8 cellular contexts compared by ENCODE assay signal in genomic region chr10:86757110-86757790, GRCh38. TPM values are rescaled to one million over a fixed set of nuclear protein-coding genes. Genes with fewer than 3 reads are reported as not detected.
DNase-seq lines count a peak whose midpoint lies in the region; ATAC-seq and TF ChIP-seq lines count a peak whose summit lies in the region.

No MANE protein-coding gene starts in this region.

- peaks cover 4% of the 10 kb centered on the region; the same call in 1 of the 2 replicates for H3K79me2 ChIP-seq in KMS-11 (ENCODE audit: insufficient read depth, low read depth)

- H3K27me3 Mint-ChIP-seq in naive thymus-derived CD8-positive, alpha-beta T cell = peaks cover 17 to 48% (median 34%) of the 10 kb centered on the region in 5 donors

- H4K20me1 ChIP-seq in KMS-11 (ENCODE audit: insufficient read depth) = no peaks in the 10 kb centered on the region

- H3K9me3 Mint-ChIP-seq in naive thymus-derived CD8-positive, alpha-beta T cell = peaks cover 0 to 2% (median 0%) of the 10 kb centered on the region in 9 donors

- peaks cover 19% of the 10 kb centered on the region for H3K4me1 ChIP-seq in KMS-11 (ENCODE audit: low read depth, poor library complexity, severe bottlenecking)
- H3K4me1 ChIP-seq in upper lobe of left lung = peaks cover 3 to 29% (median 14%) of the 10 kb centered on the region in 4 donors

- H3K27ac Mint-ChIP-seq in naive thymus-derived CD8-positive, alpha-beta T cell = peak overlapping the region; percentile 7 to 90 (median 72)

- peaks cover 14 to 38% (median 25%) of the 10 kb centered on the region in 4 donors for H3K4me1 Mint-ChIP-seq in naive thymus-derived CD8-positive, alpha-beta T cell

- peak overlapping the region; percentile 48; the same call in 1 of the 2 replicates for H3K9ac ChIP-seq in KMS-11

- no peaks in the 10 kb centered on the region for H3K27me3 ChIP-seq in KMS-11 (ENCODE audit: insufficient read depth, low read depth)
- H3K27me3 ChIP-seq in upper lobe of left lung = peaks cover 0 to 15% (median 3%) of the 10 kb centered on the region in 4 donors

- TF ChIP-seq POLR2A in upper lobe of left lung (IDR thresholded peaks at IDR 0.05) = peak in 1 of 4 donors; percentile 16

- H3K36me3 ChIP-seq in KMS-11 (ENCODE audit: insufficient read depth) (no peaks in the 10 kb centered on the region), upper lobe of left lung (no peaks in the 10 kb centered on the region)

- DNase-seq in NCI-H1417 (lab: John Stamatoyannopoulos, UW) = peak; percentile 4 to 62 (median 60)
- no peak for DNase-seq in NCI-H1417 treated with DMSO at 0.1 percent for 48 hours (lab: John Stamatoyannopoulos, UW)
- peak; percentile 11 for DNase-seq in activated CD4-positive, alpha-beta T cell treated with anti-CD3 and anti-CD28 coated beads, Interleukin-2, amount 50 U/mL, for 1 hour
- no peak for DNase-seq in epithelial cell of prostate (ENCODE audit: low read depth, low spot score)
- DNase-seq in naive thymus-derived CD8-positive, alpha-beta T cell = peak in 6 of 10 donors; percentile 13 to 18 (median 16)
- DNase-seq in upper lobe of left lung = peak in 1 of 2 donors; percentile 26
- no peak for DNase-seq in T1000 (lab: John Stamatoyannopoulos, UW)

- 2 to 5% methylated on average over 21 to 37 of the region's 42 CpGs for WGBS in upper lobe of left lung, 2 donors

- TF ChIP-seq CTCF in KMS-11 (conservative IDR thresholded peaks at IDR 0.05; ENCODE audit: low read depth, low read length) = no peak
- TF ChIP-seq CTCF in upper lobe of left lung (IDR thresholded peaks at IDR 0.05) = peak in 2 of 6 experiments; percentile 31 to 55

- H3K4me2 ChIP-seq in KMS-11 = peak overlapping the region; percentile 79

- H3K27ac ChIP-seq in KMS-11 = no peak overlapping the region
- peak overlapping the region; percentile 73 for H3K27ac ChIP-seq in epithelial cell of prostate
- H3K27ac ChIP-seq in upper lobe of left lung = peak overlapping the region; percentile 87 to 95 (median 94)

- H3K36me3 Mint-ChIP-seq in naive thymus-derived CD8-positive, alpha-beta T cell = no peaks in the 10 kb centered on the region

- H2AFZ ChIP-seq in KMS-11 (ENCODE audit: low read depth) = peak overlapping the region; percentile 42; the same call in 1 of the 2 replicates

- no peak for TF ChIP-seq EP300 in upper lobe of left lung (IDR thresholded peaks at IDR 0.05)

- H3K9me3 ChIP-seq in upper lobe of left lung = no peaks in the 10 kb centered on the region

- H3K4me3 Mint-ChIP-seq in naive thymus-derived CD8-positive, alpha-beta T cell = peak overlapping the region; percentile 80 to 93 (median 91)

- H3K4me3 ChIP-seq in KMS-11 (IDR thresholded peaks at IDR 0.05; ENCODE audit: insufficient read depth, low read depth, low read length) (no peak overlapping the region), upper lobe of left lung (peak overlapping the region; percentile 51 to 83 (median 74))

- POLR2A ChIA-PET in naive thymus-derived CD8-positive, alpha-beta T cell (lab: Charles Lee) = interaction anchor here (2.0 kb wide), 1 partner anchor 46 kb away, joined by 9 read pairs; no protein-coding TSS in a partner anchor

- peak in 1 of 2 donors; percentile 24 for ATAC-seq in naive thymus-derived CD8-positive, alpha-beta T cell
- peak in 1 of 2 donors; percentile 4 for ATAC-seq in upper lobe of left lung (ENCODE audit: low FRiP score in 2 of 2)

RNA-seq across cellular contexts. Expression of gene BMPR1A, which starts 0.8 kb away (rescaled TPM):
- total RNA-seq in naive thymus-derived CD8-positive, alpha-beta T cell = 10 to 100 TPM; 10.4 to 11.0 TPM
- 1 to 10 TPM; 1.1 to 5.2 (median 2.2) TPM for polyA plus RNA-seq in naive thymus-derived CD8-positive, alpha-beta T cell
- total RNA-seq in upper lobe of left lung = 10 to 100 TPM; 12.9 to 37.4 (median 30.6) TPM

Comparison
In these comparisons a context has a peak if more than half of its experiments do, and no peak if none do; other contexts are left out.
1. DNase-seq: peak in NCI-H1417 (3 of 3), activated CD4-positive, alpha-beta T cell treated with anti-CD3 and anti-CD28 coated beads, Interleukin-2, amount 50 U/mL, for 1 hour (single experiment) and naive thymus-derived CD8-positive, alpha-beta T cell (6 of 10); none in NCI-H1417 treated with DMSO at 0.1 percent for 48 hours (single experiment), epithelial cell of prostate (single experiment) and T1000 (single experiment).